15 cellular contexts compared by ENCODE assay signal in genomic region chr18:79971986-79972385, GRCh38.
"Had no signal": no experiment of that assay in that cellular context is flagged by ENCODE, and none has a peak within 500 bp of the region (broad histone marks: within the 10 kb centered on the region; RNA-seq: fewer than 3 reads in every experiment).

No MANE protein-coding gene starts in this region.

- ATAC-seq: pancreas had no signal

- H3K4me3 Mint-ChIP-seq: activated CD4-positive, alpha-beta T cell treated with anti-CD3 and anti-CD28 coated beads, Interleukin-2, amount 10 ng/mL, durations not matched to agents 7 days and 5 days; activated naive CD4-positive, alpha-beta T cell treated with anti-CD3 and anti-CD28 coated beads, Interleukin-2, amount 10 ng/mL, durations not matched to agents 7 days and 5 days; dendritic cell treated with granulocyte-macrophage colony-stimulating factor and Interleukin-4, amounts not matched to agents 40 ng/mL and 50 ng/mL, for 4 days; mesothelial cell of epicardium had no signal

- H3K9me3 ChIP-seq: pancreas, tibial nerve had no signal

- H3K27me3 ChIP-seq: brain microvascular endothelial cell, pancreas, tibial nerve had no signal

- H3K4me3 ChIP-seq: pancreas, tibial nerve had no signal

- H3K4me1 ChIP-seq: pancreas, tibial nerve had no signal

- H3K9me3 Mint-ChIP-seq: activated CD4-positive, alpha-beta T cell treated with anti-CD3 and anti-CD28 coated beads, Interleukin-2, amount 10 ng/mL, durations not matched to agents 7 days and 5 days; activated naive CD4-positive, alpha-beta T cell treated with anti-CD3 and anti-CD28 coated beads, Interleukin-2, amount 10 ng/mL, durations not matched to agents 7 days and 5 days; dendritic cell treated with granulocyte-macrophage colony-stimulating factor and Interleukin-4, amounts not matched to agents 40 ng/mL and 50 ng/mL, for 4 days; mesothelial cell of epicardium had no signal

- H3K4me1 Mint-ChIP-seq: mesothelial cell of epicardium had no signal

- DNase-seq: activated CD4-positive, alpha-beta T cell treated with anti-CD3 and anti-CD28 coated beads, Interleukin-2, amount 10 ng/mL, durations not matched to agents 7 days and 5 days; activated CD8-positive, alpha-beta memory T cell treated with anti-CD3 and anti-CD28 coated beads for 24 hours; activated naive CD4-positive, alpha-beta T cell treated with anti-CD3 and anti-CD28 coated beads, Interleukin-2, amount 10 ng/mL, durations not matched to agents 7 days and 5 days; anterior cingulate cortex; brain microvascular endothelial cell; cerebellar nuclear complex; effector memory CD4-positive, alpha-beta T cell; foreskin melanocyte; stimulated activated CD4-positive, alpha-beta T cell treated with anti-CD3 and anti-CD28 coated beads, Interleukin-12 subunit alpha, Interleukin-12 subunit beta, amount 100 ng/mL, for 4 hours; stimulated activated CD4-positive, alpha-beta T cell treated with anti-CD3 and anti-CD28 coated beads, Interleukin-2, amount 100 ng/mL, for 24 hours had no signal

- H3K27me3 Mint-ChIP-seq: activated CD4-positive, alpha-beta T cell treated with anti-CD3 and anti-CD28 coated beads, Interleukin-2, amount 10 ng/mL, durations not matched to agents 7 days and 5 days; activated naive CD4-positive, alpha-beta T cell treated with anti-CD3 and anti-CD28 coated beads, Interleukin-2, amount 10 ng/mL, durations not matched to agents 7 days and 5 days; dendritic cell treated with granulocyte-macrophage colony-stimulating factor and Interleukin-4, amounts not matched to agents 40 ng/mL and 50 ng/mL, for 4 days had no signal

- H3K27ac ChIP-seq: brain microvascular endothelial cell, epithelial cell of prostate, pancreas, tibial nerve had no signal

- H3K27ac Mint-ChIP-seq: activated CD4-positive, alpha-beta T cell treated with anti-CD3 and anti-CD28 coated beads, Interleukin-2, amount 10 ng/mL, durations not matched to agents 7 days and 5 days; dendritic cell treated with granulocyte-macrophage colony-stimulating factor and Interleukin-4, amounts not matched to agents 40 ng/mL and 50 ng/mL, for 4 days; mesothelial cell of epicardium had no signal
